In genomic region chrX:96372313-96373046, GRCh38 we compare ENCODE assay signal across 10 cellular contexts.
A peak's percentile ranks its signal among the peaks of the same experiment; 100 is the strongest.
DNase-seq lines count a peak whose midpoint lies in the region; TF ChIP-seq lines count a peak whose summit lies in the region.
"Had no signal": no experiment of that assay in that cellular context is flagged by ENCODE, and none has a peak within 500 bp of the region (broad histone marks: within the 10 kb centered on the region; RNA-seq: fewer than 3 reads in every experiment).

No MANE protein-coding gene starts in this region.

- intact Hi-C loops in activated naive CD4-positive, alpha-beta T cell treated with anti-CD3 and anti-CD28 coated beads for 36 hours (cut with micrococcal nuclease) = no loop called here

- H3K27me3 Mint-ChIP-seq in activated naive CD4-positive, alpha-beta T cell treated with anti-CD3 and anti-CD28 coated beads for 36 hours (ENCODE audit: low read depth) = no peaks in the 10 kb centered on the region
- H3K27me3 Mint-ChIP-seq: activated naive CD4-positive, alpha-beta T cell treated with anti-CD3 and anti-CD28 coated beads, Interleukin-2, amount 50 U/mL, for 24 hours had no signal

- H3K4me3 ChIP-seq in fibroblast of the aortic adventitia (ENCODE audit: low read depth, low read length) = peak overlapping the region; percentile 19
- no peak overlapping the region for H3K4me3 ChIP-seq in effector memory CD4-positive, alpha-beta T cell (ENCODE audit: insufficient read depth, low read depth, low read length, poor library complexity, severe bottlenecking)
- H3K4me3 ChIP-seq: BLaER1 treated with 17β-estradiol and CSF1 and Interleukin-3, amounts not matched to agents 10 nM and 100 nM had no signal

- CTCF ChIA-PET in activated naive CD4-positive, alpha-beta T cell treated with anti-CD3 and anti-CD28 coated beads for 36 hours (lab: Charles Lee) = interaction anchor here (0.7 kb wide), 1 partner anchor 428 kb away, joined by 3 read pairs; no protein-coding TSS in a partner anchor

- H3K4me1 Mint-ChIP-seq in activated naive CD4-positive, alpha-beta T cell treated with anti-CD3 and anti-CD28 coated beads for 36 hours (ENCODE audit: low read depth) = no peaks in the 10 kb centered on the region
- H3K4me1 Mint-ChIP-seq: activated naive CD4-positive, alpha-beta T cell treated with anti-CD3 and anti-CD28 coated beads, Interleukin-2, amount 50 U/mL, for 24 hours had no signal

- no peak overlapping the region for H3K4me3 Mint-ChIP-seq in activated naive CD4-positive, alpha-beta T cell treated with anti-CD3 and anti-CD28 coated beads for 36 hours
- H3K4me3 Mint-ChIP-seq: activated naive CD4-positive, alpha-beta T cell treated with anti-CD3 and anti-CD28 coated beads, Interleukin-2, amount 50 U/mL, for 24 hours had no signal

- no peaks in the 10 kb centered on the region for H3K9me3 ChIP-seq in effector memory CD4-positive, alpha-beta T cell (ENCODE audit: control insufficient read depth, low read length)
- H3K9me3 ChIP-seq: BLaER1 treated with 17β-estradiol and CSF1 and Interleukin-3, amounts not matched to agents 10 nM and 100 nM had no signal

- H3K27ac Mint-ChIP-seq in activated naive CD4-positive, alpha-beta T cell treated with anti-CD3 and anti-CD28 coated beads for 36 hours = no peak overlapping the region
- H3K27ac Mint-ChIP-seq: activated naive CD4-positive, alpha-beta T cell treated with anti-CD3 and anti-CD28 coated beads, Interleukin-2, amount 50 U/mL, for 24 hours had no signal

- no peak overlapping the region for H3K27ac ChIP-seq in effector memory CD4-positive, alpha-beta T cell (ENCODE audit: insufficient read depth, low read length, poor library complexity, severe bottlenecking)
- H3K27ac ChIP-seq: BLaER1 treated with 17β-estradiol and CSF1 and Interleukin-3, amounts not matched to agents 10 nM and 100 nM had no signal

- peak; percentile 10 for DNase-seq in NCI-H1436 (lab: John Stamatoyannopoulos, UW)
- DNase-seq in NCI-H1436 treated with DMSO at 0.1 percent for 48 hours (lab: John Stamatoyannopoulos, UW) = no peak
- peak; percentile 80 for DNase-seq in HT-29 (ENCODE audit: low spot score)
- DNase-seq in RPMI8226 = peak; percentile 18
- peak; percentile 80 for DNase-seq in fibroblast of the aortic adventitia (ENCODE audit: low read depth)
- DNase-seq in pulmonary artery endothelial cell (ENCODE audit: low read depth, low spot score) = peak; percentile 39
- no peak for DNase-seq in activated naive CD4-positive, alpha-beta T cell treated with anti-CD3 and anti-CD28 coated beads for 36 hours
- no peak for DNase-seq in effector memory CD4-positive, alpha-beta T cell

- no peaks in the 10 kb centered on the region for H3K36me3 Mint-ChIP-seq in activated naive CD4-positive, alpha-beta T cell treated with anti-CD3 and anti-CD28 coated beads for 36 hours (ENCODE audit: low read depth)
- H3K36me3 Mint-ChIP-seq: activated naive CD4-positive, alpha-beta T cell treated with anti-CD3 and anti-CD28 coated beads, Interleukin-2, amount 50 U/mL, for 24 hours had no signal

- H3K4me1 ChIP-seq in effector memory CD4-positive, alpha-beta T cell (ENCODE audit: control insufficient read depth, insufficient read depth, low read length, poor library complexity, severe bottlenecking) = no peaks in the 10 kb centered on the region
- H3K4me1 ChIP-seq: BLaER1 treated with 17β-estradiol and CSF1 and Interleukin-3, amounts not matched to agents 10 nM and 100 nM had no signal

- no peaks in the 10 kb centered on the region for H3K27me3 ChIP-seq in effector memory CD4-positive, alpha-beta T cell (replicated peaks; ENCODE audit: control insufficient read depth, insufficient read depth, low read length, poor library complexity, severe bottlenecking)

- no peaks in the 10 kb centered on the region for H3K36me3 ChIP-seq in effector memory CD4-positive, alpha-beta T cell (ENCODE audit: control insufficient read depth, insufficient read depth, low read length)
- H3K36me3 ChIP-seq: BLaER1 treated with 17β-estradiol and CSF1 and Interleukin-3, amounts not matched to agents 10 nM and 100 nM had no signal

- TF ChIP-seq CTCF in fibroblast of the aortic adventitia (IDR thresholded peaks at IDR 0.05; ENCODE audit: insufficient read depth, low read length) = peak; percentile 73

- H3K9me3 Mint-ChIP-seq in activated naive CD4-positive, alpha-beta T cell treated with anti-CD3 and anti-CD28 coated beads for 36 hours = no peaks in the 10 kb centered on the region
- H3K9me3 Mint-ChIP-seq: activated naive CD4-positive, alpha-beta T cell treated with anti-CD3 and anti-CD28 coated beads, Interleukin-2, amount 50 U/mL, for 24 hours had no signal

Comparison
In these comparisons a context has a peak if more than half of its experiments do, and no peak if none do; other contexts are left out.
1. DNase-seq: peak in NCI-H1436 (single experiment), HT-29 (single experiment), RPMI8226 (single experiment), fibroblast of the aortic adventitia (single experiment) and pulmonary artery endothelial cell (single experiment); none in NCI-H1436 treated with DMSO at 0.1 percent for 48 hours (single experiment), activated naive CD4-positive, alpha-beta T cell treated with anti-CD3 and anti-CD28 coated beads for 36 hours (single experiment) and effector memory CD4-positive, alpha-beta T cell (0 of 3).